Comparison of ENCODE assay signal across 17 cellular contexts in the genomic region with DNA sequence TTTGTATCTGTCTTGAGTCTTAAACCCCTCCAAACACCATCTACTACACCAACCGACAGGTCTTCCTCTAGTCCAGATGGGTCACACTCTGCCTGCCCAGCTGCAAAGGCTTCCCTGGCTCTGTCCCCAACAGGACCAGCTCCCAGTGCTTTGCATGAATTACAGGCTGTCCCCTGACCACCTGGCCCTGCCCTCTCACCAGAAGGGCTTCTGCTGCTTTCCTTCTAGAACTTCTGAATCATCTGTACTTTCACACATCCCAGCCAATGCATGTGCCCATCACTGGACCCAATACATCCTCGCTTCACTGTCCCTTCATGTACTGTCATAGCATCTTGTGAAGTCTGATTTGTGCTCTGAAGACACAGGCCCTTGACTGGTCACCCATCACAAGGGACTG. TPM values are rescaled to one million over a fixed set of nuclear protein-coding genes. Genes with fewer than 3 reads are reported as not detected.
DNase-seq lines count a peak whose midpoint lies in the region; ATAC-seq and TF ChIP-seq lines count a peak whose summit lies in the region.
"Had no signal": no experiment of that assay in that cellular context is flagged by ENCODE, and none has a peak within 500 bp of the region (broad histone marks: within the 10 kb centered on the region; RNA-seq: fewer than 3 reads in every experiment).

No MANE protein-coding gene starts in this region.

- no peaks in the 10 kb centered on the region for H4K20me1 ChIP-seq in neural cell (ENCODE audit: insufficient read depth)

- TF ChIP-seq EP300 in neural cell (conservative IDR thresholded peaks at IDR 0.05; ENCODE audit: poor library complexity, severe bottlenecking) = no peak

- no peaks in the 10 kb centered on the region for H3K27me3 ChIP-seq in neural cell (ENCODE audit: insufficient read depth, low read depth, low read length)

- no peak for TF ChIP-seq CTCF in glutamatergic neuron (IDR thresholded peaks at IDR 0.05; ENCODE audit: partially characterized antibody, unreplicated experiment)
- no peak for TF ChIP-seq CTCF in neural cell (IDR thresholded peaks at IDR 0.05; ENCODE audit: poor library complexity, severe bottlenecking)

- H3K27me3 Mint-ChIP-seq in glutamatergic neuron (ENCODE audit: unreplicated experiment) = peaks cover 4% of the 10 kb centered on the region

- H3K4me3 Mint-ChIP-seq in glutamatergic neuron (ENCODE audit: unreplicated experiment) = no peak overlapping the region
- H3K4me3 Mint-ChIP-seq: CD14-positive monocyte; CD8-positive, alpha-beta T cell; H9 had no signal

- peak overlapping the region; percentile 49 for H3K27ac ChIP-seq in neural cell (ENCODE audit: low read length)
- H3K27ac ChIP-seq: 22Rv1 had no signal

- peaks cover 28% of the 10 kb centered on the region for H3K4me1 Mint-ChIP-seq in glutamatergic neuron (ENCODE audit: low read depth, unreplicated experiment)
- H3K4me1 Mint-ChIP-seq: CD14-positive monocyte had no signal

- no peak overlapping the region for H3K4me2 ChIP-seq in neural cell (ENCODE audit: low read length)

- no peak overlapping the region for H3K9ac ChIP-seq in neural cell (ENCODE audit: low read length)

- DNase-seq in NCI-H82 (lab: John Stamatoyannopoulos, UW) (peak; percentile 40), NCI-H82 treated with DMSO at 0.1 percent for 48 hours (lab: John Stamatoyannopoulos, UW; ENCODE audit: unreplicated experiment) (no peak), glutamatergic neuron (no peak), NCI-H748 treated with DMSO at 0.1 percent for 48 hours (lab: John Stamatoyannopoulos, UW) (no peak)
- DNase-seq in activated effector memory CD4-positive, alpha-beta T cell treated with Interleukin-2 at 50 U/mL for 16 hours = no peak
- DNase-seq in effector CD8-positive, alpha-beta T cell (lab: John Stamatoyannopoulos, UW) = no peak
- DNase-seq: CD8-positive, alpha-beta T cell; COR-L47; DMS153; DMS79 treated with DMSO at 0.1 percent for 48 hours; EL; GOT3; H9 had no signal

- no peak for TF ChIP-seq RAD21 in neural cell (conservative IDR thresholded peaks at IDR 0.05)

- no peaks in the 10 kb centered on the region for H3K9me2 ChIP-seq in neural cell (ENCODE audit: insufficient read depth, low read length)

- no peaks in the 10 kb centered on the region for H3K36me3 ChIP-seq in neural cell (ENCODE audit: insufficient read depth, low read length)

- peaks cover 4% of the 10 kb centered on the region for H3K9me3 Mint-ChIP-seq in glutamatergic neuron (ENCODE audit: unreplicated experiment)
- H3K9me3 Mint-ChIP-seq: CD14-positive monocyte; CD8-positive, alpha-beta T cell; H9 had no signal

- H3F3A ChIP-seq in neural cell (ENCODE audit: insufficient read depth, low read length, poor library complexity, severe bottlenecking) = no peaks in the 10 kb centered on the region

- peak overlapping the region; percentile 0 for H3K27ac Mint-ChIP-seq in glutamatergic neuron (ENCODE audit: unreplicated experiment)
- H3K27ac Mint-ChIP-seq: CD8-positive, alpha-beta T cell; H9 had no signal

- no peaks in the 10 kb centered on the region for H3K79me2 ChIP-seq in neural cell (replicated peaks; ENCODE audit: insufficient read depth, low read length)

- ATAC-seq in GM21737 (IDR thresholded peaks at IDR 0.05; ENCODE audit: unreplicated experiment) = no peak
- ATAC-seq: CD8-positive, alpha-beta T cell had no signal

- no peaks in the 10 kb centered on the region for H3K9me3 ChIP-seq in neural cell (ENCODE audit: low read length)

- no peak overlapping the region for H2AFZ ChIP-seq in neural cell (ENCODE audit: low read depth, low read length)

- H3K36me3 Mint-ChIP-seq in glutamatergic neuron (ENCODE audit: unreplicated experiment) = no peaks in the 10 kb centered on the region
- H3K36me3 Mint-ChIP-seq: CD14-positive monocyte; CD8-positive, alpha-beta T cell had no signal

- no peak overlapping the region for H3K4me3 ChIP-seq in neural cell (ENCODE audit: low read length)

TF ChIP-seq in neural cell, 6 proteins besides CTCF, POLR2A, EP300 and RAD21:
- TF ChIP-seq MXI1 (conservative IDR thresholded peaks at IDR 0.05; ENCODE audit: poor library complexity, severe bottlenecking) (no peak), POLR2AphosphoS5 (IDR thresholded peaks at IDR 0.05) (no peak), EZH2 (IDR thresholded peaks at IDR 0.05; ENCODE audit: borderline replicate concordance, insufficient read depth, low read length, poor library complexity, severe bottlenecking) (no peak), SMC3 (conservative IDR thresholded peaks at IDR 0.05; ENCODE audit: poor library complexity) (no peak), TAF1 (IDR thresholded peaks at IDR 0.05; ENCODE audit: low read depth) (no peak)
- TF ChIP-seq, protein P1, sequence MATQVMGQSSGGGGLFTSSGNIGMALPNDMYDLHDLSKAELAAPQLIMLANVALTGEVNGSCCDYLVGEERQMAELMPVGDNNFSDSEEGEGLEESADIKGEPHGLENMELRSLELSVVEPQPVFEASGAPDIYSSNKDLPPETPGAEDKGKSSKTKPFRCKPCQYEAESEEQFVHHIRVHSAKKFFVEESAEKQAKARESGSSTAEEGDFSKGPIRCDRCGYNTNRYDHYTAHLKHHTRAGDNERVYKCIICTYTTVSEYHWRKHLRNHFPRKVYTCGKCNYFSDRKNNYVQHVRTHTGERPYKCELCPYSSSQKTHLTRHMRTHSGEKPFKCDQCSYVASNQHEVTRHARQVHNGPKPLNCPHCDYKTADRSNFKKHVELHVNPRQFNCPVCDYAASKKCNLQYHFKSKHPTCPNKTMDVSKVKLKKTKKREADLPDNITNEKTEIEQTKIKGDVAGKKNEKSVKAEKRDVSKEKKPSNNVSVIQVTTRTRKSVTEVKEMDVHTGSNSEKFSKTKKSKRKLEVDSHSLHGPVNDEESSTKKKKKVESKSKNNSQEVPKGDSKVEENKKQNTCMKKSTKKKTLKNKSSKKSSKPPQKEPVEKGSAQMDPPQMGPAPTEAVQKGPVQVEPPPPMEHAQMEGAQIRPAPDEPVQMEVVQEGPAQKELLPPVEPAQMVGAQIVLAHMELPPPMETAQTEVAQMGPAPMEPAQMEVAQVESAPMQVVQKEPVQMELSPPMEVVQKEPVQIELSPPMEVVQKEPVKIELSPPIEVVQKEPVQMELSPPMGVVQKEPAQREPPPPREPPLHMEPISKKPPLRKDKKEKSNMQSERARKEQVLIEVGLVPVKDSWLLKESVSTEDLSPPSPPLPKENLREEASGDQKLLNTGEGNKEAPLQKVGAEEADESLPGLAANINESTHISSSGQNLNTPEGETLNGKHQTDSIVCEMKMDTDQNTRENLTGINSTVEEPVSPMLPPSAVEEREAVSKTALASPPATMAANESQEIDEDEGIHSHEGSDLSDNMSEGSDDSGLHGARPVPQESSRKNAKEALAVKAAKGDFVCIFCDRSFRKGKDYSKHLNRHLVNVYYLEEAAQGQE (IDR thresholded peaks at IDR 0.05; ENCODE audit: borderline replicate concordance) = no peak

RNA-seq across cellular contexts. Expression of a gene that starts 53.6 kb away (rescaled TPM):
- 32.6 TPM for total RNA-seq in glutamatergic neuron (ENCODE audit: unreplicated experiment)
- polyA plus RNA-seq in neural cell = 21.7 and 26.9 TPM in 2 replicates
- polyA minus RNA-seq in neural cell = 63.4 and 63.5 TPM in 2 replicates
